ENCODE assay signal across 15 cellular contexts in the genomic region with DNA sequence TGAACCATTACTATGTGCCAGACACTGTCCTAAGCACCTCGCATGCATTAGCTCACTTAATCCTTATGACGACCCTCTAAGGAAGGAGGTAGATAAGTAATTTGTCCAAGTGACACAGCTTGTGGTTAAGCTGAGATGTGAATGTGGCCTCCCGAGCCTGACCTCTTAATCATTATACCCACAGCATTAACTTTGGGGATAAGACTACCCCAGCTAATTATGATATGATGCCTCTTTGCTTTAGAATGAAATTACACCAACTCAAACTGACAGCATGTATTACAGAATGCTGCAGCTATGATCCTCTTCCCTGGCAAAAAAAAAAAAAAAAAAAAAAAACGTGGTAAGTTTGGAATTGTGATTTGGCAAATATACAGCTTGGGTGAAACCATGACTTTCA. TPM values are rescaled to one million over a fixed set of nuclear protein-coding genes. Genes with fewer than 3 reads are reported as not detected.
A peak's percentile ranks its signal among the peaks of the same experiment; 100 is the strongest.
DNase-seq lines count a peak whose midpoint lies in the region; ATAC-seq, FAIRE-seq and TF ChIP-seq lines count a peak whose summit lies in the region.
"Had no signal": no experiment of that assay in that cellular context is flagged by ENCODE, and none has a peak within 500 bp of the region (broad histone marks: within the 10 kb centered on the region; RNA-seq: fewer than 3 reads in every experiment).

No MANE protein-coding gene starts in this region.

- no peaks in the 10 kb centered on the region for H3K27me3 ChIP-seq in HCT116 (ENCODE audit: insufficient read depth, low read length)
- H3K27me3 ChIP-seq: ovary had no signal

- POLR2A ChIA-PET in HCT116 (lab: Charles Lee), result interaction anchor here (0.7 to 1.9 kb wide), 11 partner anchors 13 to 170 kb away, joined by 3 to 12 read pairs (median 4); no protein-coding TSS in a partner anchor

- no peaks in the 10 kb centered on the region for H3K36me3 ChIP-seq in HCT116 (ENCODE audit: control insufficient read depth in 1 of 2, insufficient read depth in 2 of 2, low read length in 2 of 2)
- H3K36me3 ChIP-seq: ovary had no signal

- H3K4me2 ChIP-seq in HCT116 (ENCODE audit: low read length), result peak overlapping the region; percentile 69

- H4K20me1 ChIP-seq in HCT116 (ENCODE audit: insufficient read depth), result no peaks in the 10 kb centered on the region

- TF ChIP-seq RAD21 in HCT116 (IDR thresholded peaks at IDR 0.05; ENCODE audit: low read depth), result no peak

- no peak for FAIRE-seq in urothelium cell line (lab: Jason Lieb, UNC)
- FAIRE-seq: islet of Langerhans had no signal

- CTCF ChIA-PET in HCT116 (lab: Charles Lee), result interaction anchor here (0.7 to 1.9 kb wide), 8 partner anchors 9 to 252 kb away, joined by 3 to 15 read pairs (median 4); a partner anchor contains a TSS

- TF ChIP-seq POLR2A in HCT116 (IDR thresholded peaks at IDR 0.05; ENCODE audit: borderline replicate concordance, extremely low read depth, insufficient read depth, insufficient read length), result no peak

- RAD21 ChIA-PET in HCT116 (lab: Charles Lee; ENCODE audit: low non-redundant PET in 1 of 2, low total read pairs in 2 of 2, uncharacterized antibody in 2 of 2, unreplicated experiment in 2 of 2), result interaction anchor here (0.8 to 1.5 kb wide), 3 partner anchors 51 to 253 kb away, joined by 3 to 4 read pairs (median 3); a partner anchor contains a TSS

- no TSS peak for BruUV-seq in HCT116 (replicated peaks; lab: Mats Ljungman, UMichigan)

- peaks cover 84% of the 10 kb centered on the region for H3K79me2 ChIP-seq in HCT116 (ENCODE audit: insufficient read depth, low read length)

- H3K4me3 ChIP-seq in HCT116 (replicated peaks in 1 of 2; ENCODE audit: low read depth in 1 of 2, low read length in 2 of 2) (peak overlapping the region in 1 of 2 experiments; percentile 34; a peak in 2 of 4 replicates), fibroblast of the aortic adventitia (ENCODE audit: low read depth, low read length) (no peak overlapping the region)
- H3K4me3 ChIP-seq: ovary had no signal

- H2AFZ ChIP-seq in HCT116 (ENCODE audit: low read depth, low read length, poor library complexity, severe bottlenecking), result no peak overlapping the region

- peak overlapping the region; percentile 88 for H3K27ac ChIP-seq in HCT116 (ENCODE audit: low read depth, low read length)
- H3K27ac ChIP-seq: ovary had no signal

- peak; percentile 65 for ATAC-seq in HCT116
- peak; percentile 53 for ATAC-seq in SK-N-SH treated with all-trans-retinoic acid at 6 μM for 48 hours

- TF ChIP-seq CTCF in HCT116 (IDR thresholded peaks at IDR 0.05 in 2 of 3, conservative IDR thresholded peaks at IDR 0.05 in 1 of 3; ENCODE audit: borderline replicate concordance in 1 of 3, insufficient read depth in 1 of 3, low read depth in 2 of 3, low read length in 2 of 3) (no peak), fibroblast of the aortic adventitia (IDR thresholded peaks at IDR 0.05; ENCODE audit: insufficient read depth, low read length) (no peak)

- peak overlapping the region; percentile 55 for H3K9ac ChIP-seq in HCT116 (ENCODE audit: low read length)

- H3K9me3 ChIP-seq in HCT116 (ENCODE audit: control insufficient read depth in 1 of 2, insufficient read depth in 1 of 2, low read depth in 1 of 2, low read length in 2 of 2), result no peaks in the 10 kb centered on the region
- H3K9me3 ChIP-seq: ovary had no signal

- H3K9me2 ChIP-seq in HCT116 (ENCODE audit: insufficient read depth), result no peaks in the 10 kb centered on the region

- H3K4me1 ChIP-seq in HCT116 (ENCODE audit: control insufficient read depth in 1 of 2, insufficient read depth in 2 of 2, low read length in 2 of 2), result peaks cover 69 to 97% of the 10 kb centered on the region in 2 experiments

- DNase-seq in HCT116 (ENCODE audit: low read depth, low spot score) (peak; percentile 74), fibroblast of the aortic adventitia (ENCODE audit: low read depth) (peak; percentile 43), urothelium cell line (ENCODE audit: low spot score) (peak; percentile 44), NCI-H1694 (lab: John Stamatoyannopoulos, UW) (no peak), DMS153 treated with DMSO at 0.1 percent for 48 hours (lab: John Stamatoyannopoulos, UW; ENCODE audit: unreplicated experiment) (no peak)
- DNase-seq in central memory CD4-positive, alpha-beta T cell, result no peak
- DNase-seq: activated naive CD4-positive, alpha-beta T cell treated with Interleukin-2 at 50 U/mL for 16 hours; CD4-positive, alpha-beta T cell; Kasumi-1; NCI-H187 treated with DMSO at 0.1 percent for 48 hours; NCI-H526; ovary; T-helper 1 cell had no signal

- intact Hi-C loops in HCT116 (cut with micrococcal nuclease), result loop anchor here (1.0 to 5.0 kb wide), 2 partner anchors 53 to 169 kb away; a partner anchor contains a TSS

TF ChIP-seq in HCT116, 20 proteins besides CTCF, POLR2A, EP300 and RAD21 (continues in another document):
- TF ChIP-seq EZH2phosphoT487 (IDR thresholded peaks at IDR 0.05; ENCODE audit: borderline replicate concordance), result no peak
- no peak for TF ChIP-seq YY1 (IDR thresholded peaks at IDR 0.05; ENCODE audit: extremely low read depth, insufficient replicate concordance, low read depth, low read length)
- TF ChIP-seq EZH2 (IDR thresholded peaks at IDR 0.05), result no peak
- peak; percentile 45; the same call in 1 of the 2 replicates for TF ChIP-seq CEBPB (IDR thresholded peaks at IDR 0.05; ENCODE audit: low read depth)
- TF ChIP-seq SRF (IDR thresholded peaks at IDR 0.05; ENCODE audit: low read depth), result peak; percentile 49; the same call in 1 of the 2 replicates
- no peak for TF ChIP-seq TCF7L2 (IDR thresholded peaks at IDR 0.05; ENCODE audit: borderline replicate concordance, extremely low read depth, insufficient read depth, insufficient read length)
- TF ChIP-seq SP1 (IDR thresholded peaks at IDR 0.05; ENCODE audit: low read depth), result 0 out of 2 replicates have a peak, but pooled peaks have one; percentile 24
- TF ChIP-seq CBX3 (IDR thresholded peaks at IDR 0.05; ENCODE audit: low read depth), result peak; percentile 32; the same call in 1 of the 2 replicates
- TF ChIP-seq JUND (IDR thresholded peaks at IDR 0.05), result peak; percentile 61; the same call in 1 of the 2 replicates
- peak; percentile 49; the same call in 1 of the 2 replicates for TF ChIP-seq SIN3A (IDR thresholded peaks at IDR 0.05; ENCODE audit: low read depth)
- TF ChIP-seq, protein P1, sequence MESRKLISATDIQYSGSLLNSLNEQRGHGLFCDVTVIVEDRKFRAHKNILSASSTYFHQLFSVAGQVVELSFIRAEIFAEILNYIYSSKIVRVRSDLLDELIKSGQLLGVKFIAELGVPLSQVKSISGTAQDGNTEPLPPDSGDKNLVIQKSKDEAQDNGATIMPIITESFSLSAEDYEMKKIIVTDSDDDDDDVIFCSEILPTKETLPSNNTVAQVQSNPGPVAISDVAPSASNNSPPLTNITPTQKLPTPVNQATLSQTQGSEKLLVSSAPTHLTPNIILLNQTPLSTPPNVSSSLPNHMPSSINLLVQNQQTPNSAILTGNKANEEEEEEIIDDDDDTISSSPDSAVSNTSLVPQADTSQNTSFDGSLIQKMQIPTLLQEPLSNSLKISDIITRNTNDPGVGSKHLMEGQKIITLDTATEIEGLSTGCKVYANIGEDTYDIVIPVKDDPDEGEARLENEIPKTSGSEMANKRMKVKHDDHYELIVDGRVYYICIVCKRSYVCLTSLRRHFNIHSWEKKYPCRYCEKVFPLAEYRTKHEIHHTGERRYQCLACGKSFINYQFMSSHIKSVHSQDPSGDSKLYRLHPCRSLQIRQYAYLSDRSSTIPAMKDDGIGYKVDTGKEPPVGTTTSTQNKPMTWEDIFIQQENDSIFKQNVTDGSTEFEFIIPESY (IDR thresholded peaks at IDR 0.05; ENCODE audit: extremely low read depth, insufficient replicate concordance, low read length), result no peak
- peak; percentile 28; the same call in 1 of the 2 replicates for TF ChIP-seq FOSL1 (IDR thresholded peaks at IDR 0.05; ENCODE audit: low read depth)

TF ChIP-seq in SK-N-SH treated with all-trans-retinoic acid at 6 μM for 48 hours, 23 proteins besides CTCF, POLR2A, EP300 and RAD21:
- TF ChIP-seq PPARA (CRISPR knock-in tag; IDR thresholded peaks at IDR 0.05; ENCODE audit: borderline replicate concordance), result no peak
- TF ChIP-seq ESRRG (CRISPR knock-in tag; IDR thresholded peaks at IDR 0.05), result no peak
- TF ChIP-seq, protein P2, sequence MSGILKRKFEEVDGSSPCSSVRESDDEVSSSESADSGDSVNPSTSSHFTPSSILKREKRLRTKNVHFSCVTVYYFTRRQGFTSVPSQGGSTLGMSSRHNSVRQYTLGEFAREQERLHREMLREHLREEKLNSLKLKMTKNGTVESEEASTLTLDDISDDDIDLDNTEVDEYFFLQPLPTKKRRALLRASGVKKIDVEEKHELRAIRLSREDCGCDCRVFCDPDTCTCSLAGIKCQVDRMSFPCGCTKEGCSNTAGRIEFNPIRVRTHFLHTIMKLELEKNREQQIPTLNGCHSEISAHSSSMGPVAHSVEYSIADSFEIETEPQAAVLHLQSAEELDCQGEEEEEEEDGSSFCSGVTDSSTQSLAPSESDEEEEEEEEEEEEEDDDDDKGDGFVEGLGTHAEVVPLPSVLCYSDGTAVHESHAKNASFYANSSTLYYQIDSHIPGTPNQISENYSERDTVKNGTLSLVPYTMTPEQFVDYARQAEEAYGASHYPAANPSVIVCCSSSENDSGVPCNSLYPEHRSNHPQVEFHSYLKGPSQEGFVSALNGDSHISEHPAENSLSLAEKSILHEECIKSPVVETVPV (CRISPR knock-in tag; IDR thresholded peaks at IDR 0.05), result no peak
- TF ChIP-seq, protein P3, sequence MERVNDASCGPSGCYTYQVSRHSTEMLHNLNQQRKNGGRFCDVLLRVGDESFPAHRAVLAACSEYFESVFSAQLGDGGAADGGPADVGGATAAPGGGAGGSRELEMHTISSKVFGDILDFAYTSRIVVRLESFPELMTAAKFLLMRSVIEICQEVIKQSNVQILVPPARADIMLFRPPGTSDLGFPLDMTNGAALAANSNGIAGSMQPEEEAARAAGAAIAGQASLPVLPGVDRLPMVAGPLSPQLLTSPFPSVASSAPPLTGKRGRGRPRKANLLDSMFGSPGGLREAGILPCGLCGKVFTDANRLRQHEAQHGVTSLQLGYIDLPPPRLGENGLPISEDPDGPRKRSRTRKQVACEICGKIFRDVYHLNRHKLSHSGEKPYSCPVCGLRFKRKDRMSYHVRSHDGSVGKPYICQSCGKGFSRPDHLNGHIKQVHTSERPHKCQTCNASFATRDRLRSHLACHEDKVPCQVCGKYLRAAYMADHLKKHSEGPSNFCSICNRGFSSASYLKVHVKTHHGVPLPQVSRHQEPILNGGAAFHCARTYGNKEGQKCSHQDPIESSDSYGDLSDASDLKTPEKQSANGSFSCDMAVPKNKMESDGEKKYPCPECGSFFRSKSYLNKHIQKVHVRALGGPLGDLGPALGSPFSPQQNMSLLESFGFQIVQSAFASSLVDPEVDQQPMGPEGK (CRISPR knock-in tag; IDR thresholded peaks at IDR 0.05; ENCODE audit: borderline replicate concordance), result no peak
- TF ChIP-seq CSDC2 (CRISPR knock-in tag; IDR thresholded peaks at IDR 0.05), result no peak
TF ChIP-seq in SK-N-SH treated with all-trans-retinoic acid at 6 μM for 48 hours: peak in this region for 0.

RNA-seq across cellular contexts. Expression of a gene that starts 53.5 kb away (rescaled TPM):
- total RNA-seq in HCT116 (2021; ENCODE audit: unreplicated experiment), result 72.5 TPM
- 33.6 and 40.7 TPM in 2 replicates for polyA plus RNA-seq in HCT116 (2012)
- total RNA-seq in fibroblast of the aortic adventitia (ENCODE audit: low replicate concordance), result 41.5 and 75.8 TPM in 2 replicates

Comparison
In these comparisons a context has a peak if more than half of its experiments do, and no peak if none do; other contexts are left out.
1. DNase-seq: peak in HCT116 (single experiment), fibroblast of the aortic adventitia (single experiment) and urothelium cell line (single experiment); none in NCI-H1694 (single experiment), central memory CD4-positive, alpha-beta T cell (single experiment) and DMS153 treated with DMSO at 0.1 percent for 48 hours (single experiment).